15 cellular contexts compared by ENCODE assay signal in the genomic region with DNA sequence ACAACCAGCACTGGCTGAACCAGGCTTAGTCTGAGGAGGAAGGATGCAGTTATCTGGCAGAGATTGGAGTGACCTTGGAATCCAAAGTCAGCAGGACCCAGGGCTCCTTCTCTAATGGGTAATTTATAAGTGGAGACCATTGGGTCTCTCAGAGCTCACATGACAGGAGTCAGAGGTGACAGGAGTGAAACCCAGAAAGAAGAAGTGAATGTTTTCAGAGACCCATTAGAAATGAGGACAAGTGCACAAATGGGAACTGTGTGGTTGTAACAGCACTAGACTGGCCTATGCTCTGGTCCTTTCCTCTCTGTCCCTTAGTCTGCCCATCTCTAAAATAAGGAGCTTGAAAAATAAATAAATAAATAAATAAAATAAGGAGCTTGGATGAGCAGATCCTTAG.
DNase-seq lines count a peak whose midpoint lies in the region; ATAC-seq and TF ChIP-seq lines count a peak whose summit lies in the region.
"Had no signal": no experiment of that assay in that cellular context is flagged by ENCODE, and none has a peak within 500 bp of the region (broad histone marks: within the 10 kb centered on the region; RNA-seq: fewer than 3 reads in every experiment).

No MANE protein-coding gene starts in this region.

- TF ChIP-seq CTCF in GM12865 (IDR thresholded peaks at IDR 0.05; ENCODE audit: insufficient read depth, low read depth, low read length, missing control alignments) (no peak), heart left ventricle (IDR thresholded peaks at IDR 0.05) (no peak)

- no peaks in the 10 kb centered on the region for H3K4me1 ChIP-seq in heart left ventricle
- H3K4me1 ChIP-seq: Peyer's patch had no signal

- ATAC-seq in GM19351 (IDR thresholded peaks at IDR 0.05; ENCODE audit: unreplicated experiment), result peak; percentile 93
- peak; percentile 87 for ATAC-seq in HG02623 (IDR thresholded peaks at IDR 0.05; ENCODE audit: unreplicated experiment)
- peak; percentile 82 for ATAC-seq in HG03378 (IDR thresholded peaks at IDR 0.05; ENCODE audit: unreplicated experiment)
- no peak for ATAC-seq in heart left ventricle
- ATAC-seq: HepG2; left ventricle myocardium superior; stimulated activated effector memory CD8-positive, alpha-beta T cell treated with anti-CD3 and anti-CD28 coated beads, Interleukin-12 subunit alpha, Interleukin-12 subunit beta, amount 100 ng/mL, for 72 hours had no signal

- intact Hi-C loops in heart left ventricle (cut with DNase I), result no loop called here

- H3K36me3 ChIP-seq in heart left ventricle, result no peaks in the 10 kb centered on the region
- H3K36me3 ChIP-seq: Peyer's patch had no signal

- H3K27ac ChIP-seq in heart left ventricle, result no peak overlapping the region
- H3K27ac ChIP-seq: Peyer's patch had no signal

- no peak for TF ChIP-seq POLR2A in heart left ventricle (IDR thresholded peaks at IDR 0.05)

- H3K9me3 ChIP-seq in heart left ventricle, result no peaks in the 10 kb centered on the region
- H3K9me3 ChIP-seq: Peyer's patch had no signal

- H3K27me3 ChIP-seq in heart left ventricle, result no peaks in the 10 kb centered on the region
- H3K27me3 ChIP-seq: Peyer's patch had no signal

- DNase-seq in GM12865 (ENCODE audit: low read depth), result peak; percentile 13
- no peak for DNase-seq in heart left ventricle
- DNase-seq in DMS79 treated with DMSO at 0.1 percent for 48 hours (lab: John Stamatoyannopoulos, UW), result no peak
- no peak for DNase-seq in NCI-H2227 treated with DMSO at 0.1 percent for 48 hours (lab: John Stamatoyannopoulos, UW)
- DNase-seq in NCI-H510A treated with DMSO at 0.1 percent for 48 hours (lab: John Stamatoyannopoulos, UW), result no peak
- DNase-seq: DMS53; effector CD8-positive, alpha-beta T cell; left ventricle myocardium superior; NCI-H2107; Peyer's patch had no signal

- H3K4me3 ChIP-seq in GM12865 (ENCODE audit: low read depth, low read length) (no peak overlapping the region), heart left ventricle (no peak overlapping the region)
- H3K4me3 ChIP-seq: Peyer's patch had no signal

Comparison
In these comparisons a context has a peak if more than half of its experiments do, and no peak if none do; other contexts are left out.
1. ATAC-seq: peak in GM19351 (single experiment), HG02623 (single experiment) and HG03378 (single experiment); none in heart left ventricle (0 of 4).